In genomic region chr4:10115657-10116624, GRCh38 we compare ENCODE assay signal across 8 cellular contexts.
DNase-seq lines count a peak whose midpoint lies in the region; ATAC-seq and TF ChIP-seq lines count a peak whose summit lies in the region.

No MANE protein-coding gene starts in this region.

- H3K36me3 ChIP-seq in SU-DHL-6 (ENCODE audit: low read length) (peaks cover 18% of the 10 kb centered on the region), iPS-18a (ENCODE audit: control insufficient read depth, low read depth, low read length) (peaks cover 47% of the 10 kb centered on the region)

- no peak for TF ChIP-seq CTCF in SU-DHL-6 (IDR thresholded peaks at IDR 0.05; ENCODE audit: insufficient read depth, low read length, poor library complexity, severe bottlenecking)

- no peaks in the 10 kb centered on the region for H3F3A ChIP-seq in SU-DHL-6 (ENCODE audit: insufficient read depth)

- no peaks in the 10 kb centered on the region for H3K9me2 ChIP-seq in SU-DHL-6 (replicated peaks; ENCODE audit: insufficient read depth, low read length)

- H3K4me3 ChIP-seq in SU-DHL-6 (ENCODE audit: insufficient read depth, low read length, poor library complexity, severe bottlenecking), result peak overlapping the region; percentile 92
- peak overlapping the region; percentile 87 for H3K4me3 ChIP-seq in iPS-18a (ENCODE audit: low read length)

- peak overlapping the region; percentile 77 for H3K27ac ChIP-seq in SU-DHL-6 (ENCODE audit: low read depth, low read length)
- H3K27ac ChIP-seq in angular gyrus (ENCODE audit: low read depth, low read length), result peak overlapping the region; percentile 69
- H3K27ac ChIP-seq in iPS-18a (ENCODE audit: low read length), result peak overlapping the region; percentile 49

- no peaks in the 10 kb centered on the region for H3K9me3 ChIP-seq in SU-DHL-6 (ENCODE audit: insufficient read depth, low read length)
- no peaks in the 10 kb centered on the region for H3K9me3 ChIP-seq in iPS-18a (ENCODE audit: control insufficient read depth, low read depth, low read length)

- H3K27me3 ChIP-seq in SU-DHL-6 (ENCODE audit: low read length) (no peaks in the 10 kb centered on the region), iPS-18a (ENCODE audit: control insufficient read depth, insufficient read depth, low read length) (no peaks in the 10 kb centered on the region)

- peaks cover 41% of the 10 kb centered on the region for H3K4me1 ChIP-seq in iPS-18a (ENCODE audit: control insufficient read depth, low read depth, low read length)

- H3K9ac ChIP-seq in SU-DHL-6 (ENCODE audit: low read length) (peak overlapping the region; percentile 90), iPS-18a (ENCODE audit: low read length) (peak overlapping the region; percentile 78)

- H4K20me1 ChIP-seq in SU-DHL-6 (ENCODE audit: low read depth, low read length), result peaks cover 16% of the 10 kb centered on the region; the same call in 1 of the 2 replicates

- H3K4me2 ChIP-seq in SU-DHL-6 (ENCODE audit: low read depth, low read length, poor library complexity, severe bottlenecking), result peak overlapping the region; percentile 59

- DNase-seq in COLO829 (ENCODE audit: low spot score), result peak; percentile 20
- peak; percentile 65 for DNase-seq in stimulated activated CD4-positive, alpha-beta T cell treated with anti-CD3 and anti-CD28 coated beads, Interleukin-12 subunit alpha, Interleukin-12 subunit beta, amount 100 ng/mL, for 4 hours
- no peak for DNase-seq in midbrain (lab: John Stamatoyannopoulos, UW)

- ATAC-seq in GM19397 (IDR thresholded peaks at IDR 0.05; ENCODE audit: unreplicated experiment) (peak; percentile 41), HG03469 (IDR thresholded peaks at IDR 0.05; ENCODE audit: unreplicated experiment) (peak; percentile 28)

- peaks cover 52% of the 10 kb centered on the region for H3K79me2 ChIP-seq in SU-DHL-6 (ENCODE audit: insufficient read depth, low read length)

- peak overlapping the region; percentile 39 for H2AFZ ChIP-seq in SU-DHL-6 (ENCODE audit: low read depth, low read length, severe bottlenecking)
